8 cellular contexts compared by ENCODE assay signal in the genomic region with DNA sequence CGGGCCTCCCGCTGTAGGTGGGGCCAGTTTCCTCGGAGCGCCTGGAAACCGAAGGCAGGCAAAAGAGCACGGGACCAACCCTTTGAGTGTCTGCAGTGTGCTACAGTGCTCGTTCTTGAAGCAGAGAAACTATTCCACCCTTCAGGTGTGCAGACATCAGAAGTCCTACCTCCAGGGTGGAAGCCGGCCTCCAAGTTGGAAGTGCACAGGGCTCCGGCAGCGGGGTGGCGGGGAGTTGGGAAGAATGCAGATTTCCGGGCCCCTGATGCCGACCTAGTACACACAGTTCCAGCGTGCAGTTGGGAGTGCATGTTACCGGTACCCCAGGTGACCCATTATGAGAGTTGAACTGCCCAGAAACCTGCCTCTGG. TPM values are rescaled to one million over a fixed set of nuclear protein-coding genes. Genes with fewer than 3 reads are reported as not detected.
DNase-seq lines count a peak whose midpoint lies in the region; ATAC-seq and TF ChIP-seq lines count a peak whose summit lies in the region.

No MANE protein-coding gene starts in this region.

- H3K9me2 ChIP-seq in Loucy (replicated peaks; ENCODE audit: low read depth, low read length) (no peaks in the 10 kb centered on the region), neural cell (ENCODE audit: insufficient read depth, low read length) (no peaks in the 10 kb centered on the region)

- no peak for ATAC-seq in HG03439 (IDR thresholded peaks at IDR 0.05; ENCODE audit: unreplicated experiment)

- H3K4me1 ChIP-seq in Loucy (ENCODE audit: insufficient read depth, low read length, poor library complexity, severe bottlenecking) (peaks cover 60% of the 10 kb centered on the region), duodenal mucosa (ENCODE audit: control insufficient read depth in 1 of 2, insufficient read depth in 2 of 2, low read length in 2 of 2) (peaks cover 54 to 58% of the 10 kb centered on the region in 2 donors), ovary (ENCODE audit: insufficient read depth) (peaks cover 21% of the 10 kb centered on the region)

- WGBS in ovary, 3 donors, result 75 to 78% (median 77%) methylated on average over 15 of the region's 15 CpGs

- H3K27ac ChIP-seq in C4-2B (peak overlapping the region; percentile 3; the same call in 1 of the 2 replicates), duodenal mucosa (ENCODE audit: low read depth, low read length) (peak overlapping the region; percentile 97), neural cell (ENCODE audit: low read length) (no peak overlapping the region), ovary (peak overlapping the region in 1 of 2 donors; percentile 95)

- no peaks in the 10 kb centered on the region for H3K27me3 ChIP-seq in Loucy (ENCODE audit: insufficient read depth, low read length, poor library complexity, severe bottlenecking)
- H3K27me3 ChIP-seq in duodenal mucosa (ENCODE audit: control insufficient read depth in 1 of 2, insufficient read depth in 2 of 2, low read length in 2 of 2), result no peaks in the 10 kb centered on the region
- no peaks in the 10 kb centered on the region for H3K27me3 ChIP-seq in neural cell (ENCODE audit: insufficient read depth, low read depth, low read length)
- no peaks in the 10 kb centered on the region for H3K27me3 ChIP-seq in ovary

- intact Hi-C loops in ovary (cut with DNase I), result loop anchor here in 3 of 4 donors (5.0 to 10.0 kb wide), 3 partner anchors 38 to 158 kb away; no protein-coding TSS in a partner anchor

- H3F3A ChIP-seq in Loucy (ENCODE audit: low read depth), result peaks cover 3% of the 10 kb centered on the region; the same call in 1 of the 2 replicates
- no peaks in the 10 kb centered on the region for H3F3A ChIP-seq in neural cell (ENCODE audit: insufficient read depth, low read length, poor library complexity, severe bottlenecking)

- H3K4me3 ChIP-seq in Loucy (ENCODE audit: low read length, poor library complexity, severe bottlenecking), result peak overlapping the region; percentile 86
- H3K4me3 ChIP-seq in duodenal mucosa (ENCODE audit: low read depth in 1 of 2, low read length in 2 of 2), result peak overlapping the region; percentile 82 to 91
- peak overlapping the region; percentile 86 for H3K4me3 ChIP-seq in neural cell (ENCODE audit: low read length)
- no peak overlapping the region for H3K4me3 ChIP-seq in ovary

- H3K9me3 ChIP-seq in Loucy (ENCODE audit: insufficient read depth, low read depth, low read length) (no peaks in the 10 kb centered on the region), duodenal mucosa (ENCODE audit: control insufficient read depth in 1 of 2, low read length in 2 of 2) (no peaks in the 10 kb centered on the region), neural cell (ENCODE audit: low read length) (no peaks in the 10 kb centered on the region), ovary (no peaks in the 10 kb centered on the region)

- TF ChIP-seq POLR2A in ovary (IDR thresholded peaks at IDR 0.05), result no peak

- H4K20me1 ChIP-seq in Loucy (ENCODE audit: insufficient read depth, low read length, poor library complexity, severe bottlenecking) (peaks cover 67% of the 10 kb centered on the region), neural cell (ENCODE audit: insufficient read depth) (peaks cover 34% of the 10 kb centered on the region)

- no peak for TF ChIP-seq RAD21 in neural cell (conservative IDR thresholded peaks at IDR 0.05)

- H3K36me3 ChIP-seq in Loucy (ENCODE audit: insufficient read depth, low read length) (no peaks in the 10 kb centered on the region), duodenal mucosa (ENCODE audit: control insufficient read depth in 1 of 2, insufficient read depth in 2 of 2, low read length in 2 of 2) (peaks cover 0 to 3% of the 10 kb centered on the region in 2 donors), neural cell (ENCODE audit: insufficient read depth, low read length) (no peaks in the 10 kb centered on the region), ovary (no peaks in the 10 kb centered on the region)

- no peak for DNase-seq in ovary
- no peak for DNase-seq in stimulated activated CD4-positive, alpha-beta T cell treated with anti-CD3 and anti-CD28 coated beads, Interleukin-4, amount 100 ng/mL, for 4 hours
- no peak for DNase-seq in NCI-H1436 (lab: John Stamatoyannopoulos, UW)

- TF ChIP-seq CTCF in C4-2B (conservative IDR thresholded peaks at IDR 0.05) (no peak), Loucy (conservative IDR thresholded peaks at IDR 0.05; ENCODE audit: low read length) (no peak), neural cell (IDR thresholded peaks at IDR 0.05; ENCODE audit: poor library complexity, severe bottlenecking) (no peak), ovary (IDR thresholded peaks at IDR 0.05) (no peak)

- peaks cover 73% of the 10 kb centered on the region for H3K79me2 ChIP-seq in Loucy (ENCODE audit: insufficient read depth, low read length)
- H3K79me2 ChIP-seq in neural cell (replicated peaks; ENCODE audit: insufficient read depth, low read length), result peaks cover 64% of the 10 kb centered on the region

- peak overlapping the region; percentile 51 for H3K9ac ChIP-seq in Loucy (ENCODE audit: low read depth, low read length, poor library complexity, severe bottlenecking)
- peak overlapping the region; percentile 81 to 93 for H3K9ac ChIP-seq in duodenal mucosa (ENCODE audit: low read depth in 1 of 2, low read length in 2 of 2)
- peak overlapping the region; percentile 78 for H3K9ac ChIP-seq in neural cell (ENCODE audit: low read length)

- H3K4me2 ChIP-seq in Loucy (ENCODE audit: low read depth, low read length, poor library complexity, severe bottlenecking) (peak overlapping the region; percentile 84), neural cell (ENCODE audit: low read length) (peak overlapping the region; percentile 83)

- TF ChIP-seq EP300 in neural cell (conservative IDR thresholded peaks at IDR 0.05; ENCODE audit: poor library complexity, severe bottlenecking) (no peak), ovary (IDR thresholded peaks at IDR 0.05) (no peak)

- H2AFZ ChIP-seq in Loucy (ENCODE audit: low read length) (no peak overlapping the region), neural cell (ENCODE audit: low read depth, low read length) (no peak overlapping the region)

TF ChIP-seq in neural cell, 6 proteins besides CTCF, POLR2A, EP300 and RAD21:
- no peak for TF ChIP-seq EZH2 (IDR thresholded peaks at IDR 0.05; ENCODE audit: borderline replicate concordance, insufficient read depth, low read length, poor library complexity, severe bottlenecking)
- TF ChIP-seq, protein P1, sequence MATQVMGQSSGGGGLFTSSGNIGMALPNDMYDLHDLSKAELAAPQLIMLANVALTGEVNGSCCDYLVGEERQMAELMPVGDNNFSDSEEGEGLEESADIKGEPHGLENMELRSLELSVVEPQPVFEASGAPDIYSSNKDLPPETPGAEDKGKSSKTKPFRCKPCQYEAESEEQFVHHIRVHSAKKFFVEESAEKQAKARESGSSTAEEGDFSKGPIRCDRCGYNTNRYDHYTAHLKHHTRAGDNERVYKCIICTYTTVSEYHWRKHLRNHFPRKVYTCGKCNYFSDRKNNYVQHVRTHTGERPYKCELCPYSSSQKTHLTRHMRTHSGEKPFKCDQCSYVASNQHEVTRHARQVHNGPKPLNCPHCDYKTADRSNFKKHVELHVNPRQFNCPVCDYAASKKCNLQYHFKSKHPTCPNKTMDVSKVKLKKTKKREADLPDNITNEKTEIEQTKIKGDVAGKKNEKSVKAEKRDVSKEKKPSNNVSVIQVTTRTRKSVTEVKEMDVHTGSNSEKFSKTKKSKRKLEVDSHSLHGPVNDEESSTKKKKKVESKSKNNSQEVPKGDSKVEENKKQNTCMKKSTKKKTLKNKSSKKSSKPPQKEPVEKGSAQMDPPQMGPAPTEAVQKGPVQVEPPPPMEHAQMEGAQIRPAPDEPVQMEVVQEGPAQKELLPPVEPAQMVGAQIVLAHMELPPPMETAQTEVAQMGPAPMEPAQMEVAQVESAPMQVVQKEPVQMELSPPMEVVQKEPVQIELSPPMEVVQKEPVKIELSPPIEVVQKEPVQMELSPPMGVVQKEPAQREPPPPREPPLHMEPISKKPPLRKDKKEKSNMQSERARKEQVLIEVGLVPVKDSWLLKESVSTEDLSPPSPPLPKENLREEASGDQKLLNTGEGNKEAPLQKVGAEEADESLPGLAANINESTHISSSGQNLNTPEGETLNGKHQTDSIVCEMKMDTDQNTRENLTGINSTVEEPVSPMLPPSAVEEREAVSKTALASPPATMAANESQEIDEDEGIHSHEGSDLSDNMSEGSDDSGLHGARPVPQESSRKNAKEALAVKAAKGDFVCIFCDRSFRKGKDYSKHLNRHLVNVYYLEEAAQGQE (IDR thresholded peaks at IDR 0.05; ENCODE audit: borderline replicate concordance), result no peak
- TF ChIP-seq TAF1 (IDR thresholded peaks at IDR 0.05; ENCODE audit: low read depth), result no peak
- no peak for TF ChIP-seq POLR2AphosphoS5 (IDR thresholded peaks at IDR 0.05)
- TF ChIP-seq MXI1 (conservative IDR thresholded peaks at IDR 0.05; ENCODE audit: poor library complexity, severe bottlenecking), result no peak
- no peak for TF ChIP-seq SMC3 (conservative IDR thresholded peaks at IDR 0.05; ENCODE audit: poor library complexity)
TF ChIP-seq in neural cell: peak in this region for 0.

RNA-seq across cellular contexts. Expression of a gene that starts 3.0 kb away (rescaled TPM):
- 17.0 and 26.1 TPM in 2 replicates for polyA plus RNA-seq in neural cell
- polyA minus RNA-seq in neural cell, result 33.4 and 41.0 TPM in 2 replicates
- 10 to 100 TPM; 14.8 to 58.2 (median 36.0) TPM for total RNA-seq in ovary
- 10 to 100 TPM; 15.9 to 52.7 TPM for polyA plus RNA-seq in ovary
